ENCODE assay signal across 1 cellular context in the genomic region with DNA sequence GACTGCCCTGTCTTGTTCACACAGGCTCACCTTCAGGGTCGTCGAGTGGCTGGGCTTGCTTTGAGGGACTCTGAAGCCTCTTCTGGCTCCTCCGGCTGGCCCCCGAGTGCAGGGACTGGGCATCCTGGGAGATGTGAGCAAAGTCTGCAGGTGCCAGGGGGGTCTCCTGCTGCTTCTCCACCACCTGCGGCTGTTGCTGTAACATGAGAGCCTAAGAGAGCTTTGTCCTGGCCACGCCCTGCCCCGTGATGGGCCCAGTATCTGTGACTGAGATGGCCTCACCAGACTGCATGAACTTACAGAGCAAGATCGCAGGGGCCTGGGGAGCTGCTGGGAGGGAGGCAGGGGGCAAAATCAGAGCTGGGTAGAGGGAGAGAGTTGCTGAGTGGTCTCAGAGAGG.
A peak's percentile ranks its signal among the peaks of the same experiment; 100 is the strongest.
TF ChIP-seq lines count a peak whose summit lies in the region.

No MANE protein-coding gene starts in this region.

TF ChIP-seq in K562, 482 proteins besides CTCF, POLR2A, EP300 and RAD21 (continued from another document):
- TF ChIP-seq PRDM10 (IDR thresholded peaks at IDR 0.05; ENCODE audit: partially characterized antibody) (no peak), CBX3 (IDR thresholded peaks at IDR 0.05; ENCODE audit: borderline replicate concordance in 1 of 2, low read length in 2 of 2) (no peak), CREB3 (tag; conservative IDR thresholded peaks at IDR 0.05; ENCODE audit: low read depth) (no peak), BHLHE40 (IDR thresholded peaks at IDR 0.05; ENCODE audit: low read length) (peak; percentile 43; the same call in 1 of the 2 replicates), KDM2B (CRISPR knock-in tag; IDR thresholded peaks at IDR 0.05) (no peak), RCOR1 (IDR thresholded peaks at IDR 0.05; ENCODE audit: borderline replicate concordance in 1 of 2, low read depth in 2 of 2, low read length in 2 of 2) (0 out of 4 replicates have a peak, but pooled peaks of 1 of the 2 experiments have one; percentile 8), CREM (IDR thresholded peaks at IDR 0.05; ENCODE audit: low read depth) (no peak), NFRKB (IDR thresholded peaks at IDR 0.05; ENCODE audit: low read depth) (no peak), LARP7 (IDR thresholded peaks at IDR 0.05) (no peak), PHF21A (IDR thresholded peaks at IDR 0.05; ENCODE audit: borderline replicate concordance, low read depth) (no peak), HDAC2 (IDR thresholded peaks at IDR 0.05) (no peak), POLR2AphosphoS5 (IDR thresholded peaks at IDR 0.05; ENCODE audit: control insufficient read depth, insufficient read depth, low read depth, low read length) (no peak), SIRT6 (IDR thresholded peaks at IDR 0.05; ENCODE audit: low read depth, low read length) (no peak), FOXJ2 (tag; IDR thresholded peaks at IDR 0.05) (no peak), ZFX (CRISPR knock-in tag; IDR thresholded peaks at IDR 0.05) (peak; percentile 78), SREBF1 (IDR thresholded peaks at IDR 0.05; ENCODE audit: borderline replicate concordance, low read depth, low read length) (no peak), HES1 (IDR thresholded peaks at IDR 0.05; ENCODE audit: low read depth) (no peak), FOSL1 (tag; conservative IDR thresholded peaks at IDR 0.05) (no peak), ERF (CRISPR knock-in tag; IDR thresholded peaks at IDR 0.05) (no peak), POLR2AphosphoS2 (IDR thresholded peaks at IDR 0.05; ENCODE audit: low read length) (no peak), SNIP1 (IDR thresholded peaks at IDR 0.05; ENCODE audit: low read depth) (peak; percentile 83; the same call in 1 of the 2 replicates), NFIX (CRISPR knock-in tag; IDR thresholded peaks at IDR 0.05; ENCODE audit: low read depth) (no peak)
- TF ChIP-seq, protein P1, sequence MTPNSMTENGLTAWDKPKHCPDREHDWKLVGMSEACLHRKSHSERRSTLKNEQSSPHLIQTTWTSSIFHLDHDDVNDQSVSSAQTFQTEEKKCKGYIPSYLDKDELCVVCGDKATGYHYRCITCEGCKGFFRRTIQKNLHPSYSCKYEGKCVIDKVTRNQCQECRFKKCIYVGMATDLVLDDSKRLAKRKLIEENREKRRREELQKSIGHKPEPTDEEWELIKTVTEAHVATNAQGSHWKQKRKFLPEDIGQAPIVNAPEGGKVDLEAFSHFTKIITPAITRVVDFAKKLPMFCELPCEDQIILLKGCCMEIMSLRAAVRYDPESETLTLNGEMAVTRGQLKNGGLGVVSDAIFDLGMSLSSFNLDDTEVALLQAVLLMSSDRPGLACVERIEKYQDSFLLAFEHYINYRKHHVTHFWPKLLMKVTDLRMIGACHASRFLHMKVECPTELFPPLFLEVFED (CRISPR knock-in tag; conservative IDR thresholded peaks at IDR 0.05), result no peak
